ENCODE assay signal across 1 cellular context in the genomic region with DNA sequence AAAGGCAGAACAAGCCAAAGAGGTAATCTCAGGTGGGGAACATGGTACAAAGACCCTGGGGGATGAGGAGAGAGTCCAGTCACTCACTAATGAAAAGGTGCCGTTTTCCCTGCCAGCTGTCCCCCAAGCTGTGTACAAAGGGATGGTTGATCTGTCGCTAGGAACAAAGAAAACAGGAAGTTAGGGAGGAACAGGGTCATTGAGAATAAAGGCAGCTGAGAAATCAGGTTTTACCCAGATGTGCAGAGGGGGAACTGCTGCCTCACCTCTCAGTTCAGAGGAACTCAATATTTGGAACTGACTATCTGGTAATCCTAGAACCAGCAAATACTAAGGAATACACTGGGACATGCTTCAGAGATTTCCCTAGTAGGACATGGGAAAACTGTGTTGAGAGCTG.
TF ChIP-seq lines count a peak whose summit lies in the region.

No MANE protein-coding gene starts in this region.

TF ChIP-seq in GM12891, 5 proteins besides CTCF, POLR2A, EP300 and RAD21:
- TF ChIP-seq SPI1 (IDR thresholded peaks at IDR 0.05; ENCODE audit: low read depth, low read length) (no peak), TAF1 (IDR thresholded peaks at IDR 0.05; ENCODE audit: low read depth, low read length) (no peak), POLR2AphosphoS5 (IDR thresholded peaks at IDR 0.05; ENCODE audit: low read depth, low read length) (no peak), POU2F2 (IDR thresholded peaks at IDR 0.05; ENCODE audit: low read depth, low read length) (no peak), PAX5 (IDR thresholded peaks at IDR 0.05; ENCODE audit: insufficient read depth, low read length, severe bottlenecking) (no peak)
TF ChIP-seq in GM12891: peak in this region for 0.
